Comparison of ENCODE assay signal across 27 cellular contexts in genomic region chrX:101977091-101977490, GRCh38.
"Had no signal": no experiment of that assay in that cellular context is flagged by ENCODE, and none has a peak within 500 bp of the region (broad histone marks: within the 10 kb centered on the region; RNA-seq: fewer than 3 reads in every experiment).

No MANE protein-coding gene starts in this region.

- H3K27ac ChIP-seq: esophagus muscularis mucosa, gastrocnemius medialis, hepatocyte, ovary, thoracic aorta, WERI-Rb-1 had no signal

- H3K4me3 ChIP-seq: esophagus muscularis mucosa, gastrocnemius medialis, hepatocyte, ovary, thoracic aorta had no signal

- H3K27ac Mint-ChIP-seq: activated naive CD4-positive, alpha-beta T cell treated with anti-CD3 and anti-CD28 coated beads, Interleukin-2, amount 10 ng/mL, durations not matched to agents 7 days and 5 days; activated T-helper 1 cell treated with anti-CD3 and anti-CD28 coated beads, Interleukin-12 subunit alpha, Interleukin-12 subunit beta, Interleukin-2, Interleukin-4 antibody, amounts not matched to agents 30 ng/mL and 10 ng/mL and 1 ng/mL, durations not matched to agents 14 hours and 24 hours and 36 hours; endodermal cell; naive thymus-derived CD4-positive, alpha-beta T cell; progenitor cell of endocrine pancreas; stimulated activated effector memory CD8-positive, alpha-beta T cell treated with anti-CD3 and anti-CD28 coated beads, Interleukin-12 subunit alpha, Interleukin-12 subunit beta, amount 100 ng/mL, for 72 hours; stimulated activated naive CD8-positive, alpha-beta T cell treated with anti-CD3 and anti-CD28 coated beads, Interleukin-15, Interleukin-2, amounts not matched to agents 100 ng/mL and 50 ng/mL, for 24 hours had no signal

- H3K27me3 Mint-ChIP-seq: activated naive CD4-positive, alpha-beta T cell treated with anti-CD3 and anti-CD28 coated beads, Interleukin-2, amount 10 ng/mL, durations not matched to agents 7 days and 5 days; progenitor cell of endocrine pancreas had no signal

- H3K9me3 Mint-ChIP-seq: activated naive CD4-positive, alpha-beta T cell treated with anti-CD3 and anti-CD28 coated beads, Interleukin-2, amount 10 ng/mL, durations not matched to agents 7 days and 5 days; stimulated activated effector memory CD8-positive, alpha-beta T cell treated with anti-CD3 and anti-CD28 coated beads, Interleukin-12 subunit alpha, Interleukin-12 subunit beta, amount 100 ng/mL, for 72 hours had no signal

- H3K36me3 ChIP-seq: esophagus muscularis mucosa, gastrocnemius medialis, ovary, thoracic aorta, WERI-Rb-1 had no signal

- H3K27me3 ChIP-seq: esophagus muscularis mucosa, hepatocyte, ovary had no signal

- H3K9me3 ChIP-seq: gastrocnemius medialis, ovary, thoracic aorta had no signal

- H3K36me3 Mint-ChIP-seq: activated naive CD4-positive, alpha-beta T cell treated with anti-CD3 and anti-CD28 coated beads, Interleukin-2, amount 10 ng/mL, durations not matched to agents 7 days and 5 days; naive thymus-derived CD4-positive, alpha-beta T cell; stimulated activated effector memory CD8-positive, alpha-beta T cell treated with anti-CD3 and anti-CD28 coated beads, Interleukin-12 subunit alpha, Interleukin-12 subunit beta, amount 100 ng/mL, for 72 hours had no signal

- H3K4me3 Mint-ChIP-seq: activated naive CD4-positive, alpha-beta T cell treated with anti-CD3 and anti-CD28 coated beads, Interleukin-2, amount 10 ng/mL, durations not matched to agents 7 days and 5 days; activated T-helper 1 cell treated with anti-CD3 and anti-CD28 coated beads, Interleukin-12 subunit alpha, Interleukin-12 subunit beta, Interleukin-2, Interleukin-4 antibody, amounts not matched to agents 30 ng/mL and 10 ng/mL and 1 ng/mL, durations not matched to agents 14 hours and 24 hours and 36 hours; endodermal cell; naive thymus-derived CD4-positive, alpha-beta T cell; stimulated activated effector memory CD8-positive, alpha-beta T cell treated with anti-CD3 and anti-CD28 coated beads, Interleukin-12 subunit alpha, Interleukin-12 subunit beta, amount 100 ng/mL, for 72 hours; stimulated activated naive CD8-positive, alpha-beta T cell treated with anti-CD3 and anti-CD28 coated beads, Interleukin-15, Interleukin-2, amounts not matched to agents 100 ng/mL and 50 ng/mL, for 24 hours had no signal

- H3K4me1 ChIP-seq: esophagus muscularis mucosa, gastrocnemius medialis had no signal

- H3K4me1 Mint-ChIP-seq: activated naive CD4-positive, alpha-beta T cell treated with anti-CD3 and anti-CD28 coated beads, Interleukin-2, amount 10 ng/mL, durations not matched to agents 7 days and 5 days; naive thymus-derived CD4-positive, alpha-beta T cell; stimulated activated effector memory CD8-positive, alpha-beta T cell treated with anti-CD3 and anti-CD28 coated beads, Interleukin-12 subunit alpha, Interleukin-12 subunit beta, amount 100 ng/mL, for 72 hours had no signal

- DNase-seq: activated CD4-positive, alpha-beta T cell treated with anti-CD3 and anti-CD28 coated beads for 48 hours; activated CD4-positive, alpha-beta T cell treated with anti-CD3 and anti-CD28 coated beads, Interleukin-2, amount 50 U/mL, for 48 hours; activated CD8-positive, alpha-beta memory T cell treated with anti-CD3 and anti-CD28 coated beads, Interleukin-2, amount 50 U/mL, for 4 hours; activated effector memory CD4-positive, alpha-beta T cell treated with anti-CD3 and anti-CD28 coated beads, Interleukin-2, amount 50 U/mL, for 16 hours; activated naive CD4-positive, alpha-beta T cell treated with anti-CD3 and anti-CD28 coated beads, Interleukin-2, amount 10 ng/mL, durations not matched to agents 7 days and 5 days; activated T-cell treated with anti-CD3 and anti-CD28 coated beads, Interleukin-2, amount 50 U/mL, for 1 hour; amniotic stem cell; caudate nucleus; endodermal cell; gastrocnemius medialis; glutamatergic neuron; midbrain; naive thymus-derived CD4-positive, alpha-beta T cell; ovary; small intestine; stimulated activated CD4-positive, alpha-beta T cell treated with anti-CD3 and anti-CD28 coated beads, Interleukin-4, amount 100 ng/mL, for 24 hours; T-helper 9 cell; WERI-Rb-1 had no signal

- ATAC-seq: activated CD4-positive, CD25-positive, alpha-beta regulatory T cell treated with anti-CD3 and anti-CD28 coated beads, Interleukin-2, amount 50 U/mL, for 24 hours; gastrocnemius medialis; naive thymus-derived CD4-positive, alpha-beta T cell; sciatic nerve; stimulated activated effector memory CD8-positive, alpha-beta T cell treated with anti-CD3 and anti-CD28 coated beads, Interleukin-12 subunit alpha, Interleukin-12 subunit beta, amount 100 ng/mL, for 72 hours had no signal
